1 cellular context compared by ENCODE assay signal in genomic region chr2:58194451-58194850, GRCh38.
TF ChIP-seq lines count a peak whose summit lies in the region.

No MANE protein-coding gene starts in this region.

TF ChIP-seq in HEK293, 187 proteins besides CTCF, POLR2A, EP300 and RAD21 (continued from another document):
- TF ChIP-seq ZBTB21 (tag by site-specific recombination; IDR thresholded peaks at IDR 0.05) (no peak), ZFP37 (tag by site-specific recombination; IDR thresholded peaks at IDR 0.05) (no peak), ZNF157 (tag by site-specific recombination; IDR thresholded peaks at IDR 0.05) (no peak), ZNF776 (tag by site-specific recombination; IDR thresholded peaks at IDR 0.05; ENCODE audit: borderline replicate concordance) (no peak)
- TF ChIP-seq, protein P1, sequence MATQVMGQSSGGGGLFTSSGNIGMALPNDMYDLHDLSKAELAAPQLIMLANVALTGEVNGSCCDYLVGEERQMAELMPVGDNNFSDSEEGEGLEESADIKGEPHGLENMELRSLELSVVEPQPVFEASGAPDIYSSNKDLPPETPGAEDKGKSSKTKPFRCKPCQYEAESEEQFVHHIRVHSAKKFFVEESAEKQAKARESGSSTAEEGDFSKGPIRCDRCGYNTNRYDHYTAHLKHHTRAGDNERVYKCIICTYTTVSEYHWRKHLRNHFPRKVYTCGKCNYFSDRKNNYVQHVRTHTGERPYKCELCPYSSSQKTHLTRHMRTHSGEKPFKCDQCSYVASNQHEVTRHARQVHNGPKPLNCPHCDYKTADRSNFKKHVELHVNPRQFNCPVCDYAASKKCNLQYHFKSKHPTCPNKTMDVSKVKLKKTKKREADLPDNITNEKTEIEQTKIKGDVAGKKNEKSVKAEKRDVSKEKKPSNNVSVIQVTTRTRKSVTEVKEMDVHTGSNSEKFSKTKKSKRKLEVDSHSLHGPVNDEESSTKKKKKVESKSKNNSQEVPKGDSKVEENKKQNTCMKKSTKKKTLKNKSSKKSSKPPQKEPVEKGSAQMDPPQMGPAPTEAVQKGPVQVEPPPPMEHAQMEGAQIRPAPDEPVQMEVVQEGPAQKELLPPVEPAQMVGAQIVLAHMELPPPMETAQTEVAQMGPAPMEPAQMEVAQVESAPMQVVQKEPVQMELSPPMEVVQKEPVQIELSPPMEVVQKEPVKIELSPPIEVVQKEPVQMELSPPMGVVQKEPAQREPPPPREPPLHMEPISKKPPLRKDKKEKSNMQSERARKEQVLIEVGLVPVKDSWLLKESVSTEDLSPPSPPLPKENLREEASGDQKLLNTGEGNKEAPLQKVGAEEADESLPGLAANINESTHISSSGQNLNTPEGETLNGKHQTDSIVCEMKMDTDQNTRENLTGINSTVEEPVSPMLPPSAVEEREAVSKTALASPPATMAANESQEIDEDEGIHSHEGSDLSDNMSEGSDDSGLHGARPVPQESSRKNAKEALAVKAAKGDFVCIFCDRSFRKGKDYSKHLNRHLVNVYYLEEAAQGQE (tag by site-specific recombination; IDR thresholded peaks at IDR 0.05): peak; percentile 57; the same call in 1 of the 2 replicates
